23 cellular contexts compared by ENCODE assay signal in genomic region chr9:93005876-93006275, GRCh38. TPM values are rescaled to one million over a fixed set of nuclear protein-coding genes. Genes with fewer than 3 reads are reported as not detected.
"Had no signal": no experiment of that assay in that cellular context is flagged by ENCODE, and none has a peak within 500 bp of the region (broad histone marks: within the 10 kb centered on the region; RNA-seq: fewer than 3 reads in every experiment).

No MANE protein-coding gene starts in this region.

- H3K27ac Mint-ChIP-seq: activated B cell treated with CpG ODN at 0.5 μM for 24 hours; activated CD8-positive, alpha-beta memory T cell treated with anti-CD3 and anti-CD28 coated beads, Interleukin-2, amount 10 ng/mL, durations not matched to agents 7 days and 5 days had no signal

- H3K9me3 Mint-ChIP-seq: activated B cell treated with CpG ODN at 0.5 μM for 24 hours; immature natural killer cell; T-helper 1 cell treated with Interleukin-12 subunit alpha and Interleukin-12 subunit beta and Interleukin-4 antibody, amounts not matched to agents 30 μg/mL and 1 μg/mL, for 36 hours had no signal

- H3K27me3 Mint-ChIP-seq: activated B cell treated with CpG ODN at 0.5 μM for 24 hours; activated CD8-positive, alpha-beta memory T cell treated with anti-CD3 and anti-CD28 coated beads, Interleukin-2, amount 10 ng/mL, durations not matched to agents 7 days and 5 days had no signal

- ATAC-seq: activated CD8-positive, alpha-beta memory T cell treated with anti-CD3 and anti-CD28 coated beads, Interleukin-2, amount 10 ng/mL, durations not matched to agents 7 days and 5 days; esophagus mucosa; left lung; natural killer cell; upper lobe of right lung had no signal

- DNase-seq: activated B cell treated with CpG ODN at 0.5 μM for 24 hours; activated CD4-positive, alpha-beta T cell treated with anti-CD3 and anti-CD28 coated beads for 4 hours; activated CD4-positive, alpha-beta T cell treated with anti-CD3 and anti-CD28 coated beads, Interleukin-2, amount 50 U/mL, for 48 hours; activated CD8-positive, alpha-beta memory T cell treated with anti-CD3 and anti-CD28 coated beads, Interleukin-2, amount 10 ng/mL, durations not matched to agents 7 days and 5 days; activated naive CD4-positive, alpha-beta T cell treated with anti-CD3 and anti-CD28 coated beads, Interleukin-2, amount 50 U/mL, for 16 hours; central memory CD4-positive, alpha-beta T cell; effector memory CD4-positive, alpha-beta T cell; foreskin melanocyte; glutamatergic neuron; immature natural killer cell; left lung; natural killer cell; ovary; stimulated activated CD4-positive, alpha-beta T cell treated with anti-CD3 and anti-CD28 coated beads, Interleukin-2, amount 100 ng/mL, for 48 hours; stimulated activated naive CD4-positive, alpha-beta T cell treated with Interleukin-2 at 50 U/mL for 16 hours; upper lobe of right lung had no signal

- H3K27ac ChIP-seq: hepatocyte, left lung, ovary, prostate gland, upper lobe of right lung had no signal

- H3K9me3 ChIP-seq: left lung, ovary, prostate gland, upper lobe of right lung had no signal

- H3K4me3 Mint-ChIP-seq: activated B cell treated with CpG ODN at 0.5 μM for 24 hours; activated CD8-positive, alpha-beta memory T cell treated with anti-CD3 and anti-CD28 coated beads, Interleukin-2, amount 10 ng/mL, durations not matched to agents 7 days and 5 days; immature natural killer cell; natural killer cell; T-helper 1 cell treated with Interleukin-12 subunit alpha and Interleukin-12 subunit beta and Interleukin-4 antibody, amounts not matched to agents 30 μg/mL and 1 μg/mL, for 36 hours had no signal

- H3K27me3 ChIP-seq: hepatocyte, left lung, ovary, upper lobe of right lung had no signal

RNA-seq across cellular contexts. Expression of gene SUSD3, which starts 52.6 kb away (rescaled TPM):
- total RNA-seq: astrocyte, dermis microvascular lymphatic vessel endothelial cell, lung microvascular endothelial cell had no signal

RNA-seq across cellular contexts. Expression of gene FGD3, which starts 58.6 kb away (rescaled TPM):
- total RNA-seq: dermis microvascular lymphatic vessel endothelial cell, lung microvascular endothelial cell had no signal
